9 cellular contexts compared by ENCODE assay signal in genomic region chr14:99579903-99580570, GRCh38. TPM values are rescaled to one million over a fixed set of nuclear protein-coding genes. Genes with fewer than 3 reads are reported as not detected.
DNase-seq lines count a peak whose midpoint lies in the region; ATAC-seq and TF ChIP-seq lines count a peak whose summit lies in the region.
"Had no signal": no experiment of that assay in that cellular context is flagged by ENCODE, and none has a peak within 500 bp of the region (broad histone marks: within the 10 kb centered on the region; RNA-seq: fewer than 3 reads in every experiment).

No MANE protein-coding gene starts in this region.

- peak overlapping the region in 2 of 3 experiments; percentile 12 to 26 for H3K4me3 ChIP-seq in mammary epithelial cell (replicated peaks in 1 of 3; ENCODE audit: insufficient read depth in 1 of 3, low read depth in 2 of 3, low read length in 3 of 3)
- H3K4me3 ChIP-seq in lung: no peak overlapping the region
- H3K4me3 ChIP-seq: SK-N-MC had no signal

- H3K9me3 ChIP-seq in mammary epithelial cell (replicated peaks; ENCODE audit: insufficient read depth, low read length) (no peaks in the 10 kb centered on the region), lung (ENCODE audit: control insufficient read depth in 2 of 2, insufficient read depth in 1 of 2, low read length in 1 of 2) (no peaks in the 10 kb centered on the region)

- DNase-seq in Right ventricle myocardium superior (no peak), cardiac septum (ENCODE audit: low spot score) (no peak), mammary epithelial cell (peak; percentile 63), lung (ENCODE audit: low spot score) (peak; percentile 68), globus pallidus (ENCODE audit: low spot score) (no peak), H4 (ENCODE audit: low spot score) (no peak)

- H3K27ac ChIP-seq in mammary epithelial cell (ENCODE audit: insufficient read depth, low read depth, low read length) (peak overlapping the region; percentile 85), lung (ENCODE audit: low read depth in 1 of 2, low read length in 1 of 2) (peak overlapping the region; percentile 75 to 87)
- H3K27ac ChIP-seq: SK-N-MC had no signal

- dilution Hi-C loops in mammary epithelial cell (cut with HindIII; ENCODE audit: low sequenced_read_pairs): no loop called here

- whole genome bisulfite sequencing in mammary epithelial cell (ENCODE audit: low coverage, missing lambda C conversion rate): 0% methylated on average over 9 of the region's 14 CpGs
- 46 to 69% methylated on average over 14 of the region's 14 CpGs for WGBS in lung, 2 donors

- H3K36me3 ChIP-seq in mammary epithelial cell (ENCODE audit: insufficient read depth, low read length) (peaks cover 1% of the 10 kb centered on the region), lung (ENCODE audit: control insufficient read depth in 2 of 2, insufficient read depth in 2 of 2, low read length in 2 of 2) (peaks cover 0 to 2% of the 10 kb centered on the region in 2 donors)

- H3K27me3 ChIP-seq in mammary epithelial cell (ENCODE audit: insufficient read depth, low read length) (no peaks in the 10 kb centered on the region), lung (ENCODE audit: control insufficient read depth, insufficient read depth) (no peaks in the 10 kb centered on the region)

- H3K4me1 ChIP-seq in mammary epithelial cell (ENCODE audit: insufficient read depth, low read length): peaks cover 53% of the 10 kb centered on the region
- H3K4me1 ChIP-seq in lung (ENCODE audit: control insufficient read depth in 2 of 2, insufficient read depth in 2 of 2, low read length in 2 of 2): peaks cover 7 to 50% of the 10 kb centered on the region in 2 donors

- BruUV-seq in mammary epithelial cell (replicated peaks; lab: Mats Ljungman, UMichigan): no TSS peak

- H4K20me1 ChIP-seq in mammary epithelial cell (ENCODE audit: insufficient read depth, low read length): no peaks in the 10 kb centered on the region

- H3K79me2 ChIP-seq in mammary epithelial cell (ENCODE audit: insufficient read depth, low read length): peaks cover 79% of the 10 kb centered on the region

- in situ Hi-C loops in mammary epithelial cell (cut with MboI; ENCODE audit: low sequenced_read_pairs in 2 of 2): no loop called here

- CTCF ChIA-PET in mammary epithelial cell (lab: Charles Lee; ENCODE audit: low non-redundant PET): no interaction called here

- peak overlapping the region; percentile 53 for H3K9ac ChIP-seq in mammary epithelial cell (ENCODE audit: insufficient read depth, low read length)

- peak overlapping the region; percentile 71 for H2AFZ ChIP-seq in mammary epithelial cell (ENCODE audit: low read depth, low read length)

- peak overlapping the region; percentile 79 for H3K4me2 ChIP-seq in mammary epithelial cell (ENCODE audit: insufficient read depth, low read depth, low read length)

- no peak for TF ChIP-seq CTCF in mammary epithelial cell (conservative IDR thresholded peaks at IDR 0.05 in 1 of 2, IDR thresholded peaks at IDR 0.05 in 1 of 2; ENCODE audit: extremely low read depth in 1 of 2, insufficient read depth in 1 of 2, low read depth in 1 of 2, low read length in 2 of 2)
- TF ChIP-seq CTCF in lung (IDR thresholded peaks at IDR 0.05; ENCODE audit: control extremely low read depth, extremely low read depth): no peak

- ATAC-seq in Right ventricle myocardium superior (ENCODE audit: poor library complexity) (peak; percentile 8), lung (ENCODE audit: insufficient read depth, low FRiP score) (peak; percentile 72), GM19397 (IDR thresholded peaks at IDR 0.05; ENCODE audit: unreplicated experiment) (no peak), GM21515 (IDR thresholded peaks at IDR 0.05; ENCODE audit: unreplicated experiment) (no peak)

- intact Hi-C loops in Right ventricle myocardium superior (cut with DNase I): no loop called here
- intact Hi-C loops in cardiac septum (cut with DNase I): no loop called here
- intact Hi-C loops in mammary epithelial cell (cut with micrococcal nuclease): loop anchor here (1.0 to 2.0 kb wide), 4 partner anchors 17 to 48 kb away; partner anchors contain the start of gene CCDC85C

RNA-seq across cellular contexts. Expression of gene CCDC85C, which starts 24.0 kb away (rescaled TPM):
- total RNA-seq in Right ventricle myocardium superior (46.6 TPM), cardiac septum (21.4 TPM), mammary epithelial cell (10 to 100 TPM in 1 of 2 donors, 1 to 10 TPM in 1; 8.3 to 32.6 TPM), lung (10 to 100 TPM in 1 of 2 donors, 1 to 10 TPM in 1; 2.8 to 19.8 TPM)
- polyA plus RNA-seq in mammary epithelial cell (15.1 TPM), lung (10 to 100 TPM; 16.0 to 19.2 TPM)
- polyA minus RNA-seq in mammary epithelial cell: 13.6 TPM
- 5.7 and 5.8 TPM in 2 replicates for total RNA-seq in H4 (2014; rRNA removed; shearing (Covaris generic))

Comparison
In these comparisons a context has a peak if more than half of its experiments do, and no peak if none do; other contexts are left out.
1. ATAC-seq: peak in Right ventricle myocardium superior (single experiment) and lung (single experiment); none in GM19397 (single experiment) and GM21515 (single experiment).
2. DNase-seq: peak in mammary epithelial cell (single experiment) and lung (single experiment); none in Right ventricle myocardium superior (single experiment), cardiac septum (single experiment), globus pallidus (single experiment) and H4 (single experiment).